In genomic region chr2:238005528-238005927, GRCh38 we compare ENCODE assay signal across 15 cellular contexts.
"Had no signal": no experiment of that assay in that cellular context is flagged by ENCODE, and none has a peak within 500 bp of the region (broad histone marks: within the 10 kb centered on the region; RNA-seq: fewer than 3 reads in every experiment).

No MANE protein-coding gene starts in this region.

- H3K9me3 Mint-ChIP-seq: mesothelial cell of epicardium, naive B cell had no signal

- H3K27ac ChIP-seq: ascending aorta, cardiac muscle cell, gastroesophageal sphincter, right atrium auricular region, skin epidermis, transverse colon had no signal

- H3K27ac Mint-ChIP-seq: mesothelial cell of epicardium had no signal

- H3K9me3 ChIP-seq: ascending aorta, gastroesophageal sphincter, neutrophil, right atrium auricular region, transverse colon had no signal

- H3K4me1 ChIP-seq: ascending aorta, gastroesophageal sphincter, right atrium auricular region had no signal

- H3K4me3 Mint-ChIP-seq: mesothelial cell of epicardium, naive B cell had no signal

- DNase-seq: activated effector memory CD4-positive, alpha-beta T cell treated with anti-CD3 and anti-CD28 coated beads, Interleukin-2, amount 50 U/mL, for 16 hours; kidney glomerular epithelial cell; naive B cell; SHP77 treated with DMSO at 0.1 percent for 48 hours; transverse colon had no signal

- FAIRE-seq: colon, endothelial cell of umbilical vein had no signal

- H3K27me3 ChIP-seq: ascending aorta, cardiac muscle cell, gastroesophageal sphincter, neutrophil, right atrium auricular region, transverse colon had no signal

- H3K4me3 ChIP-seq: ascending aorta, cardiac muscle cell, gastroesophageal sphincter, right atrium auricular region, skin epidermis, transverse colon had no signal

- H3K4me1 Mint-ChIP-seq: mesothelial cell of epicardium had no signal

- H3K27me3 Mint-ChIP-seq: naive B cell had no signal

- H3K36me3 ChIP-seq: ascending aorta, cardiac muscle cell, right atrium auricular region, transverse colon had no signal

- ATAC-seq: activated CD4-positive, CD25-positive, alpha-beta regulatory T cell treated with anti-CD3 and anti-CD28 coated beads, Interleukin-2, amount 50 U/mL, for 24 hours; gastroesophageal sphincter had no signal
